In genomic region chr4:152264106-152264505, GRCh38 we compare ENCODE assay signal across 22 cellular contexts.
"Had no signal": no experiment of that assay in that cellular context is flagged by ENCODE, and none has a peak within 500 bp of the region (broad histone marks: within the 10 kb centered on the region; RNA-seq: fewer than 3 reads in every experiment).

No MANE protein-coding gene starts in this region.

- ATAC-seq: left lobe of liver; mucosa of descending colon; naive thymus-derived CD8-positive, alpha-beta T cell; psoas muscle; right lobe of liver; stimulated activated memory B cell treated with anti-CD40 and anti-IgM and Interleukin-4, amounts not matched to agents 10 μg/mL and 1 μg/mL and 100 μg/mL, for 72 hours; upper lobe of right lung had no signal

- H3K27ac Mint-ChIP-seq: naive thymus-derived CD8-positive, alpha-beta T cell; stimulated activated memory B cell treated with anti-CD40 and anti-IgM and Interleukin-4, amounts not matched to agents 10 μg/mL and 1 μg/mL and 100 μg/mL, for 72 hours; stimulated activated naive CD8-positive, alpha-beta T cell treated with anti-CD3 and anti-CD28 coated beads, Interleukin-15, Interleukin-2, amounts not matched to agents 100 ng/mL and 50 ng/mL, for 24 hours had no signal

- DNase-seq: cortex of kidney; dorsolateral prefrontal cortex; effector CD8-positive, alpha-beta T cell; heart right ventricle; hypothalamus; mammary epithelial cell; mucosa of descending colon; naive thymus-derived CD8-positive, alpha-beta T cell; psoas muscle; retina; right lobe of liver; spleen; stimulated activated CD4-positive, alpha-beta T cell treated with anti-CD3 and anti-CD28 coated beads, Interleukin-15, amount 100 ng/mL, for 24 hours; stimulated activated CD4-positive, alpha-beta T cell treated with anti-CD3 and anti-CD28 coated beads, Interleukin-1b, Interleukin-23, amount 100 ng/mL, for 48 hours; stimulated activated CD4-positive, alpha-beta T cell treated with anti-CD3 and anti-CD28 coated beads, Interleukin-4, amount 100 ng/mL, for 24 hours; tibial artery; upper lobe of right lung had no signal

- H3K4me3 ChIP-seq: dorsolateral prefrontal cortex, heart right ventricle, mucosa of descending colon, psoas muscle, right lobe of liver, spleen, tibial artery, upper lobe of right lung, vagina had no signal

- H3K4me3 Mint-ChIP-seq: naive thymus-derived CD8-positive, alpha-beta T cell; stimulated activated memory B cell treated with anti-CD40 and anti-IgM and Interleukin-4, amounts not matched to agents 10 μg/mL and 1 μg/mL and 100 μg/mL, for 72 hours; stimulated activated naive CD8-positive, alpha-beta T cell treated with anti-CD3 and anti-CD28 coated beads, Interleukin-15, Interleukin-2, amounts not matched to agents 100 ng/mL and 50 ng/mL, for 24 hours had no signal

- H3K9me3 ChIP-seq: mucosa of descending colon, neutrophil, right lobe of liver, tibial artery, upper lobe of right lung, vagina had no signal

- H3K4me1 ChIP-seq: psoas muscle, right lobe of liver, spleen, tibial artery, upper lobe of right lung had no signal

- H3K4me1 Mint-ChIP-seq: stimulated activated memory B cell treated with anti-CD40 and anti-IgM and Interleukin-4, amounts not matched to agents 10 μg/mL and 1 μg/mL and 100 μg/mL, for 72 hours had no signal

- H3K27me3 Mint-ChIP-seq: naive thymus-derived CD8-positive, alpha-beta T cell; stimulated activated naive CD8-positive, alpha-beta T cell treated with anti-CD3 and anti-CD28 coated beads, Interleukin-15, Interleukin-2, amounts not matched to agents 100 ng/mL and 50 ng/mL, for 24 hours had no signal

- H3K27me3 ChIP-seq: dorsolateral prefrontal cortex, heart right ventricle, neutrophil, right lobe of liver, spleen, tibial artery, upper lobe of right lung, vagina had no signal

- H3K36me3 Mint-ChIP-seq: naive thymus-derived CD8-positive, alpha-beta T cell had no signal

- H3K36me3 ChIP-seq: heart right ventricle, neutrophil, right lobe of liver, spleen, tibial artery, upper lobe of right lung, vagina had no signal

- H3K27ac ChIP-seq: neutrophil, psoas muscle, right lobe of liver, spleen, tibial artery, upper lobe of right lung, vagina had no signal
